In the genomic region with DNA sequence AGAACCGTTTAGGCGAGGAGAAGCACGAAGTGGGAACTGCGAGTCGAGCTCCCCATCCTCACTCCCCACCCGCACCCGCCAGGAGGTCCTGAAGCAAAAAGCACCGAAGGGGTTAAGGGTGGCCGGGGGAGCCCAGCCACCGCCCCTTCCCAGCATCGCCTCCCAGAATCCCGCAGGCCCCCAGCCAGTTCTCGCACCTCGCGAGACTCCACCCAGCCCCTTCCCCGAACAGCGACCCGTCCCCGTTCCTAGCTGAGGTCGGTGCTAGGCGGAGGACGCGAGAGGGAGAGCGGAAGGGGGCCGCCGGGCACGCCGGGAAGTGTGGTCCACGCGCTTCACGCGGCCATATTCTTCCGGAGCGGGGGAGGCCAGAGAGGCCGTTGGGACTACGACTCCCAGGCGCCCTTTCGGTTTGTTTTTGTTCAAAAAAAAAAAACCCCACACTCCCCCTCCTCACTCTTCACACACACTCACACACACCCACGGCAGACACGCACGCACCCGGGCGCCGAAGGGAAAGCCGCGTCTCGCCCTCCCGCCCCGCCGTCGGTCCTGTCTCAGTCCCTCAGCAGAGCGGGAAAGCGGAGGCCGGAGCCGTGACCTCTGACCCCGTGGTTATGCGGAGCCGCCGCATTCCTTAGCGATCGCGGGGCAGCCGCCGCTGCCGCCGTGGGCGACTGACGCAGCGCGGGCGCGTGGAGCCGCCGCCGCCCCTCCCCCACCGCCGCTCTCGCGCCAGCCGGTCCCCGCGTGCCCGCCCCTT, we compare ENCODE assay signal across 1 cellular context.
TF ChIP-seq lines count a peak whose summit lies in the region.

TSS of gene ASXL1 (plus strand) at position 463 of the 763 bp plus-strand sequence. CDS start 445 bp downstream, outside the sequence.

TF ChIP-seq in K562, 482 proteins besides CTCF, POLR2A, EP300 and RAD21 (continued from another document and continues in another):
- TF ChIP-seq, protein P1, sequence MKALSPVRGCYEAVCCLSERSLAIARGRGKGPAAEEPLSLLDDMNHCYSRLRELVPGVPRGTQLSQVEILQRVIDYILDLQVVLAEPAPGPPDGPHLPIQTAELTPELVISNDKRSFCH (CRISPR knock-in tag; IDR thresholded peaks at IDR 0.05) = no peak
- TF ChIP-seq, protein P1 (tag; IDR thresholded peaks at IDR 0.05) = peak; percentile 54; the same call in 1 of the 2 replicates
- TF ChIP-seq RAD51 (IDR thresholded peaks at IDR 0.05; ENCODE audit: borderline replicate concordance, low read depth) = no peak
- no peak for TF ChIP-seq ZNF347 (CRISPR knock-in tag; IDR thresholded peaks at IDR 0.05; ENCODE audit: low read depth)
- TF ChIP-seq, protein P2, sequence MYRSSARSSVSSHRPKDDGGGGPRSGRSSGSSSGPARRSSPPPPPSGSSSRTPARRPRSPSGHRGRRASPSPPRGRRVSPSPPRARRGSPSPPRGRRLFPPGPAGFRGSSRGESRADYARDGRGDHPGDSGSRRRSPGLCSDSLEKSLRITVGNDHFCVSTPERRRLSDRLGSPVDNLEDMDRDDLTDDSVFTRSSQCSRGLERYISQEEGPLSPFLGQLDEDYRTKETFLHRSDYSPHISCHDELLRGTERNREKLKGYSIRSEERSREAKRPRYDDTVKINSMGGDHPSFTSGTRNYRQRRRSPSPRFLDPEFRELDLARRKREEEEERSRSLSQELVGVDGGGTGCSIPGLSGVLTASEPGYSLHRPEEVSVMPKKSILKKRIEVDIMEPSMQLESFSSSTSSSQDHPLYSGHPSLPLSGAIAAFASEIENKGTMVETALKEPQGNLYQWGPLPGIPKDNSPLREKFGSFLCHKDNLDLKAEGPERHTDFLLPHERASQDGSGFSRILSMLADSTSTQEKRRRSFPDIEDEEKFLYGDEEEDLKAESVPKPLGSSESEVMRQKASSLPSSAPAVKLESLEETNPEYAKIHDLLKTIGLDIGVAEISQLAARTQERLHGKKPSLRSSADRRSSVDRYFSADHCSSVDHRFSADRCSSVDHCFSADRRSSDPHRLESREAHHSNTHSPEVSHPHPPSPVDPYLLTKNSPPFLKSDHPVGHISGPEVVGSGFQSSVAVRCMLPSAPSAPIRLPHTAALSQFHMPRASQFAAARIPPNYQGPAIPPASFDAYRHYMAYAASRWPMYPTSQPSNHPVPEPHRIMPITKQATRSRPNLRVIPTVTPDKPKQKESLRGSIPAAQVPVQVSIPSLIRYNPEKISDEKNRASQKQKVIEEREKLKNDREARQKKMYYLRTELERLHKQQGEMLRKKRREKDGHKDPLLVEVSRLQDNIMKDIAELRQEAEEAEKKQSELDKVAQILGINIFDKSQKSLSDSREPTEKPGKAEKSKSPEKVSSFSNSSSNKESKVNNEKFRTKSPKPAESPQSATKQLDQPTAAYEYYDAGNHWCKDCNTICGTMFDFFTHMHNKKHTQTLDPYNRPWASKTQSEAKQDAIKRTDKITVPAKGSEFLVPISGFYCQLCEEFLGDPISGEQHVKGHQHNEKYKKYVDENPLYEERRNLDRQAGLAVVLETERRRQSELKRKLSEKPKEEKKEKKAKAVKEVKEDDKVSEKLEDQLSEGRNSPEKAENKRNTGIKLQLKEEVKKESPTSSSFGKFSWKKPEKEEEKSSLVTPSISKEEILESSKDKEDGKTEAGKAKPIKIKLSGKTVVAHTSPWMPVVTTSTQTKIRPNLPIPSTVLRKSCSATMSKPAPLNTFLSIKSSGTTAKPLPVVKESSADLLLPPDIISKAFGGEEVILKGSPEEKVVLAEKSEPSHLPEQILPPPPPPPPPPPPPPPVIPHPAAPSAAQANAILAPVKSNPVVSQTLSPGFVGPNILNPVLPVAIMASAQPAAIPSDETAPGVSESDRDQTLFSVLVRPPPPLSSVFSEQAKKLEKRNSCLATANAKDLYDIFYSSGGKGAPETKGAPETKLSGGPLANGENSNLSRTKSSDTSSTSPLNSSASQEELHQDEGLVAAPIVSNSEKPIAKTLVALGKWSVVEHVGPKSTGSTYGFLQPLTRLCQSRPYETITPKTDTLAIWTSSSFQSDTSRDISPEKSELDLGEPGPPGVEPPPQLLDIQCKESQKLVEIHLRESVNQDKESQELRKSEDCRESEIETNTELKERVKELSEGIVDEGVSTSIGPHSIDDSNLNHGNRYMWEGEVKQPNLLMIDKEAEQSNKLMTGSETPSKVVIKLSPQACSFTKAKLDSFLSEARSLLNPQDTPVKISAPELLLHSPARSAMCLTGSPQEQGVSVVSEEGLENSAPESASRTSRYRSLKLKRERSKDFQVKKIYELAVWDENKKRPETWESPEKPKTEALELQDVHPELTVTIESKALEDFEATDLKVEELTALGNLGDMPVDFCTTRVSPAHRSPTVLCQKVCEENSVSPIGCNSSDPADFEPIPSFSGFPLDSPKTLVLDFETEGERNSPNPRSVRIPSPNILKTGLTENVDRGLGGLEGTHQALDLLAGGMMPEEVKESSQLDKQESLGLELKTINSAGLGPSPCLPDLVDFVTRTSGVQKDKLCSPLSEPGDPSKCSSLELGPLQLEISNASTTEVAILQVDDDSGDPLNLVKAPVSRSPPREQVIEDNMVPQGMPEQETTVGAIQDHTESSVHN (IDR thresholded peaks at IDR 0.05; ENCODE audit: borderline replicate concordance in 1 of 2, low read depth in 1 of 2) = no peak
- TF ChIP-seq PYGO2 (tag; IDR thresholded peaks at IDR 0.05) = no peak
- TF ChIP-seq CBX5 (IDR thresholded peaks at IDR 0.05; ENCODE audit: borderline replicate concordance, low read depth) = no peak
- peak; percentile 85 to 95; a peak in 3 of 4 replicates for TF ChIP-seq MAZ (CRISPR knock-in tag; conservative IDR thresholded peaks at IDR 0.05 in 1 of 2, IDR thresholded peaks at IDR 0.05 in 1 of 2)
- TF ChIP-seq ZKSCAN1 (IDR thresholded peaks at IDR 0.05; ENCODE audit: low read depth, low read length) = 0 out of 2 replicates have a peak, but pooled peaks have one; percentile 20
- TF ChIP-seq ZNF24 (IDR thresholded peaks at IDR 0.05) = no peak
- TF ChIP-seq FIP1L1 (IDR thresholded peaks at IDR 0.05; ENCODE audit: low read depth, low read length, poor library complexity, severe bottlenecking) = peak; percentile 88
- TF ChIP-seq TCF3 (CRISPR knock-in tag; IDR thresholded peaks at IDR 0.05) = no peak; the same call in 1 of the 2 replicates
- TF ChIP-seq LARP7 (IDR thresholded peaks at IDR 0.05) = no peak
- no peak for TF ChIP-seq ZFP91 (CRISPR knock-in tag; IDR thresholded peaks at IDR 0.05)
- no peak for TF ChIP-seq TSC22D4 (tag; IDR thresholded peaks at IDR 0.05)
- no peak; the same call in 1 of the 2 replicates for TF ChIP-seq SREBF1 (IDR thresholded peaks at IDR 0.05; ENCODE audit: borderline replicate concordance, low read depth, low read length)
- TF ChIP-seq, protein P3, sequence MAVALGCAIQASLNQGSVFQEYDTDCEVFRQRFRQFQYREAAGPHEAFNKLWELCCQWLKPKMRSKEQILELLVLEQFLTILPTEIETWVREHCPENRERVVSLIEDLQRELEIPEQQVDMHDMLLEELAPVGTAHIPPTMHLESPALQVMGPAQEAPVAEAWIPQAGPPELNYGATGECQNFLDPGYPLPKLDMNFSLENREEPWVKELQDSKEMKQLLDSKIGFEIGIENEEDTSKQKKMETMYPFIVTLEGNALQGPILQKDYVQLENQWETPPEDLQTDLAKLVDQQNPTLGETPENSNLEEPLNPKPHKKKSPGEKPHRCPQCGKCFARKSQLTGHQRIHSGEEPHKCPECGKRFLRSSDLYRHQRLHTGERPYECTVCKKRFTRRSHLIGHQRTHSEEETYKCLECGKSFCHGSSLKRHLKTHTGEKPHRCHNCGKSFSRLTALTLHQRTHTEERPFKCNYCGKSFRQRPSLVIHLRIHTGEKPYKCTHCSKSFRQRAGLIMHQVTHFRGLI (CRISPR knock-in tag; IDR thresholded peaks at IDR 0.05) = 0 out of 2 replicates have a peak, but pooled peaks have one; percentile 16
- TF ChIP-seq ZNF583 (CRISPR knock-in tag; IDR thresholded peaks at IDR 0.05) = no peak
- TF ChIP-seq, protein P4, sequence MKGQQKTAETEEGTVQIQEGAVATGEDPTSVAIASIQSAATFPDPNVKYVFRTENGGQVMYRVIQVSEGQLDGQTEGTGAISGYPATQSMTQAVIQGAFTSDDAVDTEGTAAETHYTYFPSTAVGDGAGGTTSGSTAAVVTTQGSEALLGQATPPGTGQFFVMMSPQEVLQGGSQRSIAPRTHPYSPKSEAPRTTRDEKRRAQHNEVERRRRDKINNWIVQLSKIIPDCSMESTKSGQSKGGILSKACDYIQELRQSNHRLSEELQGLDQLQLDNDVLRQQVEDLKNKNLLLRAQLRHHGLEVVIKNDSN (CRISPR knock-in tag; IDR thresholded peaks at IDR 0.05) = peak; percentile 47; the same call in 1 of the 2 replicates
- TF ChIP-seq REST (CRISPR knock-in tag; IDR thresholded peaks at IDR 0.05; ENCODE audit: low read depth) = peak; percentile 13; the same call in 1 of the 2 replicates
- TF ChIP-seq MITF (IDR thresholded peaks at IDR 0.05) = no peak
- TF ChIP-seq CCAR2 (IDR thresholded peaks at IDR 0.05; ENCODE audit: low read depth, low read length) = no peak
- TF ChIP-seq, protein P5, sequence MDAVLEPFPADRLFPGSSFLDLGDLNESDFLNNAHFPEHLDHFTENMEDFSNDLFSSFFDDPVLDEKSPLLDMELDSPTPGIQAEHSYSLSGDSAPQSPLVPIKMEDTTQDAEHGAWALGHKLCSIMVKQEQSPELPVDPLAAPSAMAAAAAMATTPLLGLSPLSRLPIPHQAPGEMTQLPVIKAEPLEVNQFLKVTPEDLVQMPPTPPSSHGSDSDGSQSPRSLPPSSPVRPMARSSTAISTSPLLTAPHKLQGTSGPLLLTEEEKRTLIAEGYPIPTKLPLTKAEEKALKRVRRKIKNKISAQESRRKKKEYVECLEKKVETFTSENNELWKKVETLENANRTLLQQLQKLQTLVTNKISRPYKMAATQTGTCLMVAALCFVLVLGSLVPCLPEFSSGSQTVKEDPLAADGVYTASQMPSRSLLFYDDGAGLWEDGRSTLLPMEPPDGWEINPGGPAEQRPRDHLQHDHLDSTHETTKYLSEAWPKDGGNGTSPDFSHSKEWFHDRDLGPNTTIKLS (IDR thresholded peaks at IDR 0.05; ENCODE audit: borderline replicate concordance, low read depth) = peak; percentile 99
- TF ChIP-seq HMG20B (CRISPR knock-in tag; IDR thresholded peaks at IDR 0.05) = no peak
- TF ChIP-seq ARNT (IDR thresholded peaks at IDR 0.05) = no peak
- TF ChIP-seq, protein P6, sequence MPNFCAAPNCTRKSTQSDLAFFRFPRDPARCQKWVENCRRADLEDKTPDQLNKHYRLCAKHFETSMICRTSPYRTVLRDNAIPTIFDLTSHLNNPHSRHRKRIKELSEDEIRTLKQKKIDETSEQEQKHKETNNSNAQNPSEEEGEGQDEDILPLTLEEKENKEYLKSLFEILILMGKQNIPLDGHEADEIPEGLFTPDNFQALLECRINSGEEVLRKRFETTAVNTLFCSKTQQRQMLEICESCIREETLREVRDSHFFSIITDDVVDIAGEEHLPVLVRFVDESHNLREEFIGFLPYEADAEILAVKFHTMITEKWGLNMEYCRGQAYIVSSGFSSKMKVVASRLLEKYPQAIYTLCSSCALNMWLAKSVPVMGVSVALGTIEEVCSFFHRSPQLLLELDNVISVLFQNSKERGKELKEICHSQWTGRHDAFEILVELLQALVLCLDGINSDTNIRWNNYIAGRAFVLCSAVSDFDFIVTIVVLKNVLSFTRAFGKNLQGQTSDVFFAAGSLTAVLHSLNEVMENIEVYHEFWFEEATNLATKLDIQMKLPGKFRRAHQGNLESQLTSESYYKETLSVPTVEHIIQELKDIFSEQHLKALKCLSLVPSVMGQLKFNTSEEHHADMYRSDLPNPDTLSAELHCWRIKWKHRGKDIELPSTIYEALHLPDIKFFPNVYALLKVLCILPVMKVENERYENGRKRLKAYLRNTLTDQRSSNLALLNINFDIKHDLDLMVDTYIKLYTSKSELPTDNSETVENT (CRISPR knock-in tag; IDR thresholded peaks at IDR 0.05) = 0 out of 2 replicates have a peak, but pooled peaks have one; percentile 29
- no peak for TF ChIP-seq ZKSCAN3 (CRISPR knock-in tag; IDR thresholded peaks at IDR 0.05)
- TF ChIP-seq IFI16 (CRISPR knock-in tag; IDR thresholded peaks at IDR 0.05) = no peak
